9 cellular contexts compared by ENCODE assay signal in genomic region chr1:30919025-30919881, GRCh38. TPM values are rescaled to one million over a fixed set of nuclear protein-coding genes. Genes with fewer than 3 reads are reported as not detected.
DNase-seq lines count a peak whose midpoint lies in the region; ATAC-seq, FAIRE-seq and TF ChIP-seq lines count a peak whose summit lies in the region.
"Had no signal": no experiment of that assay in that cellular context is flagged by ENCODE, and none has a peak within 500 bp of the region (broad histone marks: within the 10 kb centered on the region; RNA-seq: fewer than 3 reads in every experiment).

No MANE protein-coding gene starts in this region.

- no peak overlapping the region for H2BK120ac ChIP-seq in mesenchymal stem cell (ENCODE audit: low read depth, low read length)

- CTCF ChIA-PET in K562 (lab: Yijun Ruan, JAX; ENCODE audit: low intra/inter-chr PET ratio), result interaction anchor here (1.2 kb wide), 1 partner anchor 118 kb away, joined by 3 read pairs; no protein-coding TSS in a partner anchor

- TF ChIP-seq EP300 in K562 (IDR thresholded peaks at IDR 0.05; ENCODE audit: low read length), result peak; percentile 73

- no peak overlapping the region for H2BK12ac ChIP-seq in mesenchymal stem cell (ENCODE audit: low read length in 2 of 2)

- peak overlapping the region; percentile 46 to 81 (median 68) for H3K27ac Mint-ChIP-seq in CD14-positive monocyte

- in situ Hi-C loops in K562 (cut with MboI) (no loop called here), GM13977 (cut with MboI; ENCODE audit: low pct_unique_long_range_greater_than_20kb, low sequenced_read_pairs, unreplicated experiment) (no loop called here)

- WGBS in K562 (ENCODE audit: insufficient coverage, low coverage, missing lambda C conversion rate), result 6% methylated on average over 10 of the region's 10 CpGs
- WGBS in mesenchymal stem cell, result 69% methylated on average over 9 of the region's 10 CpGs

- H3K4me3 ChIP-seq in Loucy (ENCODE audit: low read length, poor library complexity, severe bottlenecking) (peak overlapping the region; percentile 59), K562 (no peak overlapping the region), mesenchymal stem cell (ENCODE audit: insufficient read depth in 1 of 2, low read depth in 1 of 2, low read length in 2 of 2) (no peak overlapping the region)
- H3K4me3 ChIP-seq: body of pancreas had no signal

- H3K4me3 Mint-ChIP-seq in CD14-positive monocyte, result peak overlapping the region in 1 of 2 donors; percentile 42

- no peak overlapping the region for H2AK5ac ChIP-seq in mesenchymal stem cell (ENCODE audit: low read length, severe bottlenecking)

- H3K9me3 ChIP-seq in Loucy (ENCODE audit: insufficient read depth, low read depth, low read length), result no peaks in the 10 kb centered on the region
- H3K9me3 ChIP-seq in K562 (replicated peaks; ENCODE audit: control insufficient read depth, insufficient read depth, low read depth, low read length), result no peaks in the 10 kb centered on the region
- H3K9me3 ChIP-seq in mesenchymal stem cell (ENCODE audit: control insufficient read depth, low read length), result no peaks in the 10 kb centered on the region
- H3K9me3 ChIP-seq: body of pancreas had no signal

- no peaks in the 10 kb centered on the region for H3K36me3 ChIP-seq in Loucy (ENCODE audit: insufficient read depth, low read length)
- H3K36me3 ChIP-seq in K562 (ENCODE audit: control insufficient read depth, insufficient read depth, low read length), result no peaks in the 10 kb centered on the region
- no peaks in the 10 kb centered on the region for H3K36me3 ChIP-seq in mesenchymal stem cell (ENCODE audit: control insufficient read depth in 1 of 2, insufficient read depth in 2 of 2, low read depth in 1 of 2, low read length in 2 of 2)

- no peaks in the 10 kb centered on the region for H3K79me1 ChIP-seq in mesenchymal stem cell (replicated peaks; ENCODE audit: low read length, poor library complexity, severe bottlenecking)

- peaks cover 8% of the 10 kb centered on the region for H3F3A ChIP-seq in Loucy (ENCODE audit: low read depth)

- TF ChIP-seq RAD21 in K562 (CRISPR knock-in tag; conservative IDR thresholded peaks at IDR 0.05 in 1 of 2, IDR thresholded peaks at IDR 0.05 in 1 of 2), result no peak; a peak in 2 of 4 replicates

- no peaks in the 10 kb centered on the region for H4K20me1 ChIP-seq in Loucy (ENCODE audit: insufficient read depth, low read length, poor library complexity, severe bottlenecking)
- H4K20me1 ChIP-seq in K562 (replicated peaks; ENCODE audit: control insufficient read depth, insufficient read depth, low read length), result no peaks in the 10 kb centered on the region

- ATAC-seq in K562, result peak; percentile 90
- ATAC-seq in HG02973 (IDR thresholded peaks at IDR 0.05; ENCODE audit: unreplicated experiment), result no peak
- ATAC-seq: body of pancreas had no signal

- H3K79me2 ChIP-seq in Loucy (ENCODE audit: insufficient read depth, low read length) (no peaks in the 10 kb centered on the region), K562 (ENCODE audit: control insufficient read depth, insufficient read depth, low read length) (no peaks in the 10 kb centered on the region)

- BruUV-seq in K562 (replicated peaks; lab: Mats Ljungman, UMichigan), result no TSS peak

- peaks cover 0 to 1% (median 0%) of the 10 kb centered on the region in 7 donors for H3K9me3 Mint-ChIP-seq in CD14-positive monocyte

- TF ChIP-seq POLR2A in K562 (conservative IDR thresholded peaks at IDR 0.05), result no peak

- no peak overlapping the region for H3K23ac ChIP-seq in mesenchymal stem cell (ENCODE audit: low read length in 2 of 2)

- H3K9ac ChIP-seq in Loucy (ENCODE audit: low read depth, low read length, poor library complexity, severe bottlenecking), result peak overlapping the region; percentile 35
- H3K9ac ChIP-seq in K562 (ENCODE audit: insufficient read depth in 1 of 2, low read depth in 2 of 2, low read length in 2 of 2), result peak overlapping the region; percentile 53 to 64; a peak in 3 of 4 replicates
- H3K9ac ChIP-seq in mesenchymal stem cell (ENCODE audit: low read length), result no peak overlapping the region

- H2AFZ ChIP-seq in Loucy (ENCODE audit: low read length) (no peak overlapping the region; the same call in 1 of the 2 replicates), K562 (ENCODE audit: low read depth, low read length) (peak overlapping the region; percentile 85), mesenchymal stem cell (ENCODE audit: low read depth, low read length) (no peak overlapping the region)

- peaks cover 28% of the 10 kb centered on the region for H3K4me1 Mint-ChIP-seq in CD14-positive monocyte

- H3K27ac ChIP-seq in K562 (ENCODE audit: extremely low read depth, low read depth, low read length), result peak overlapping the region; percentile 92
- H3K27ac ChIP-seq in mesenchymal stem cell (ENCODE audit: low read length, poor library complexity, severe bottlenecking), result no peak overlapping the region

- peak overlapping the region in 1 of 2 experiments; percentile 73 for H3K4ac ChIP-seq in mesenchymal stem cell (ENCODE audit: low read depth in 1 of 2, low read length in 2 of 2)

- peaks cover 27% of the 10 kb centered on the region for H3K4me1 ChIP-seq in Loucy (ENCODE audit: insufficient read depth, low read length, poor library complexity, severe bottlenecking)
- peaks cover 36 to 37% of the 10 kb centered on the region in 2 experiments for H3K4me1 ChIP-seq in K562 (replicated peaks in 1 of 2; ENCODE audit: control insufficient read depth in 2 of 2, insufficient read depth in 2 of 2, low read length in 2 of 2)
- peaks cover 8% of the 10 kb centered on the region for H3K4me1 ChIP-seq in mesenchymal stem cell (ENCODE audit: control insufficient read depth, insufficient read depth, low read depth, low read length)
- H3K4me1 ChIP-seq: body of pancreas had no signal

- H3K14ac ChIP-seq in mesenchymal stem cell (ENCODE audit: low read length in 2 of 2), result no peak overlapping the region

- H3K4me2 ChIP-seq in Loucy (ENCODE audit: low read depth, low read length, poor library complexity, severe bottlenecking) (peak overlapping the region; percentile 80), K562 (ENCODE audit: insufficient read depth, low read length) (peak overlapping the region; percentile 79), mesenchymal stem cell (ENCODE audit: low read length, poor library complexity, severe bottlenecking) (no peak overlapping the region)

- TF ChIP-seq CTCF in CD14-positive monocyte (IDR thresholded peaks at IDR 0.05), result no peak
- TF ChIP-seq CTCF in Loucy (conservative IDR thresholded peaks at IDR 0.05; ENCODE audit: low read length), result no peak
- peak; percentile 35 to 45 (median 37); a peak in 3 of 6 replicates for TF ChIP-seq CTCF in K562 (IDR thresholded peaks at IDR 0.05 in 2 of 3, conservative IDR thresholded peaks at IDR 0.05 in 1 of 3; ENCODE audit: insufficient read depth in 2 of 3, low read depth in 1 of 3, low read length in 3 of 3)
- TF ChIP-seq CTCF in GM13977 (IDR thresholded peaks at IDR 0.05; ENCODE audit: extremely low read depth, insufficient read depth, missing control alignments), result no peak

- H2BK5ac ChIP-seq in mesenchymal stem cell (ENCODE audit: low read depth, low read length, poor library complexity, severe bottlenecking), result no peak overlapping the region

- peak; percentile 98 for FAIRE-seq in K562 (lab: Jason Lieb, UNC)

- no peaks in the 10 kb centered on the region for H3K9me1 ChIP-seq in K562 (ENCODE audit: control insufficient read depth, insufficient read depth, low read length)

- H2BK15ac ChIP-seq in mesenchymal stem cell (ENCODE audit: low read depth, poor library complexity, severe bottlenecking), result no peak overlapping the region

- intact Hi-C loops in CD14-positive monocyte (cut with micrococcal nuclease), result no loop called here
- intact Hi-C loops in K562 (cut with micrococcal nuclease), result no loop called here

- H3K18ac ChIP-seq in mesenchymal stem cell (ENCODE audit: low read depth in 1 of 2, low read length in 2 of 2), result peak overlapping the region in 1 of 2 experiments; percentile 11

- peaks cover 2% of the 10 kb centered on the region in 2 donors for H3K36me3 Mint-ChIP-seq in CD14-positive monocyte

- peak; percentile 77 for DNase-seq in CD14-positive monocyte (ENCODE audit: low spot score)
- DNase-seq in K562 (ENCODE audit: extremely low read depth in 1 of 4, low spot score in 3 of 4), result peak; percentile 72 to 95 (median 74)
- peak; percentile 76 for DNase-seq in mesenchymal stem cell
- DNase-seq in GM13977 (ENCODE audit: low spot score), result no peak
- DNase-seq in cerebellar cortex (ENCODE audit: low spot score), result no peak
- no peak for DNase-seq in NCI-H1048 (lab: John Stamatoyannopoulos, UW)

- POLR2A ChIA-PET in K562 (lab: Yijun Ruan, JAX), result interaction anchor here (0.6 to 2.6 kb wide), 20 partner anchors 8 to 200 kb away, joined by 3 to 22 read pairs (median 4); no protein-coding TSS in a partner anchor

- no peaks in the 10 kb centered on the region for H3K27me3 ChIP-seq in Loucy (ENCODE audit: insufficient read depth, low read length, poor library complexity, severe bottlenecking)
- H3K27me3 ChIP-seq in K562 (ENCODE audit: control insufficient read depth in 2 of 2, insufficient read depth in 2 of 2, low read length in 2 of 2), result no peaks in the 10 kb centered on the region
- no peaks in the 10 kb centered on the region for H3K27me3 ChIP-seq in mesenchymal stem cell (ENCODE audit: control insufficient read depth in 1 of 2, insufficient read depth in 1 of 2, low read length in 2 of 2)
- H3K27me3 ChIP-seq: body of pancreas had no signal

- no peaks in the 10 kb centered on the region for H3K9me2 ChIP-seq in Loucy (replicated peaks; ENCODE audit: low read depth, low read length)

- no peak overlapping the region for H4K8ac ChIP-seq in mesenchymal stem cell (ENCODE audit: low read length)

- H3K27me3 Mint-ChIP-seq in CD14-positive monocyte (ENCODE audit: low read depth in 3 of 3), result peaks cover 6 to 11% (median 9%) of the 10 kb centered on the region in 3 donors

- no peak overlapping the region for H4K91ac ChIP-seq in mesenchymal stem cell (ENCODE audit: low read length)

RNA-seq across cellular contexts. Expression of gene SDC3, which starts 10.7 kb away (rescaled TPM):
- polyA plus RNA-seq in CD14-positive monocyte (under 1 TPM; 0.05 to 0.12 TPM), K562 (2011; rRNA removed) (6.5 and 8.9 TPM in 2 replicates), K562 (2014; fragmentation: Illumina TruSeq; extraction: Trizol) (30.5 and 39.3 TPM in 2 replicates), K562 (2014; fragmentation: Nextera tagmentation; extraction: Ambion mirVana) (under 1 TPM; 0.38 to 0.56 TPM), K562 (2014; rRNA removed) (20.4 and 24.5 TPM in 2 replicates)
- total RNA-seq in K562 (2011; cell fraction: chromatin; rRNA removed; ENCODE audit: low replicate concordance), result 13.1 and 24.6 TPM in 2 replicates
- 24.0 and 32.2 TPM in 2 replicates for total RNA-seq in K562 (2011; cell fraction: nucleolus; rRNA removed)
- 29.8 and 31.2 TPM in 2 replicates for total RNA-seq in K562 (2011; cell fraction: nucleoplasm; rRNA removed)
- total RNA-seq in K562 (2014; rRNA removed) (12.1 and 20.7 TPM in 2 replicates), K562 (2014; rRNA removed; fragmentation: Illumina TruSeq; extraction: Trizol) (8.6 and 9.0 TPM in 2 replicates), K562 (2015; rRNA removed; fragmentation: Illumina TruSeq; extraction: Trizol) (17.6 and 18.3 TPM in 2 replicates), K562 (2021) (39.4 and 44.1 TPM in 2 replicates)
- polyA plus RNA-seq in K562 (2011; cell fraction: cytosol; rRNA removed), result 8.4 and 12.2 TPM in 2 replicates
- polyA plus RNA-seq in K562 (2011; cell fraction: nucleus; rRNA removed), result 15.0 and 19.6 TPM in 2 replicates
- polyA plus RNA-seq in K562 (2012), result 39.4 and 99.6 TPM in 2 replicates
- polyA minus RNA-seq in K562 (2011; rRNA and poly(A)+ RNA removed), result 4.6 and 6.4 TPM in 2 replicates
- polyA minus RNA-seq in K562 (2011; cell fraction: cytosol; rRNA and poly(A)+ RNA removed), result 12.1 and 19.4 TPM in 2 replicates
- polyA minus RNA-seq in K562 (2011; cell fraction: nucleus; rRNA and poly(A)+ RNA removed), result 3.4 and 3.8 TPM in 2 replicates
- polyA plus RNA-seq in mesenchymal stem cell (2013, experiment 1 of 2), result 102 TPM
- 102 TPM for polyA plus RNA-seq in mesenchymal stem cell (2013, experiment 2 of 2)

Comparison
In these comparisons a context has a peak if more than half of its experiments do, and no peak if none do; other contexts are left out.
1. DNase-seq: peak in CD14-positive monocyte (single experiment), K562 (4 of 4) and mesenchymal stem cell (single experiment); none in GM13977 (single experiment), cerebellar cortex (single experiment) and NCI-H1048 (single experiment).
2. CTCF ChIP-seq: peak in K562 (3 of 3); none in CD14-positive monocyte (single experiment), Loucy (single experiment) and GM13977 (single experiment).